In genomic region chr16:89934611-89935553, GRCh38 we compare ENCODE assay signal across 32 cellular contexts.
"Had no signal": no experiment of that assay in that cellular context is flagged by ENCODE, and none has a peak within 500 bp of the region (broad histone marks: within the 10 kb centered on the region; RNA-seq: fewer than 3 reads in every experiment).

No MANE protein-coding gene starts in this region.

- H3K4me3 ChIP-seq: Peyer's patch had no signal

- H3K27me3 ChIP-seq: brain microvascular endothelial cell, Peyer's patch had no signal

- H3K4me1 Mint-ChIP-seq: activated CD4-positive, alpha-beta memory T cell treated with anti-CD3 and anti-CD28 coated beads, Interleukin-2, amount 10 ng/mL, durations not matched to agents 7 days and 5 days; activated CD8-positive, alpha-beta memory T cell treated with anti-CD3 and anti-CD28 coated beads, Interleukin-2, amount 10 ng/mL, durations not matched to agents 7 days and 5 days; activated naive CD4-positive, alpha-beta T cell treated with anti-CD3 and anti-CD28 coated beads, Interleukin-2, amount 10 ng/mL, durations not matched to agents 7 days and 5 days; central memory CD8-positive, alpha-beta T cell had no signal

- H3K36me3 Mint-ChIP-seq: activated CD8-positive, alpha-beta memory T cell treated with anti-CD3 and anti-CD28 coated beads, Interleukin-2, amount 10 ng/mL, durations not matched to agents 7 days and 5 days; activated naive CD4-positive, alpha-beta T cell treated with anti-CD3 and anti-CD28 coated beads, Interleukin-2, amount 10 ng/mL, durations not matched to agents 7 days and 5 days; activated naive CD8-positive, alpha-beta T cell had no signal

- H3K4me1 ChIP-seq: Peyer's patch had no signal

- ATAC-seq: activated CD8-positive, alpha-beta memory T cell treated with anti-CD3 and anti-CD28 coated beads, Interleukin-2, amount 10 ng/mL, durations not matched to agents 7 days and 5 days; PC-3; Right ventricle myocardium inferior had no signal

- H3K4me3 Mint-ChIP-seq: activated CD4-positive, alpha-beta memory T cell treated with anti-CD3 and anti-CD28 coated beads, Interleukin-2, amount 10 ng/mL, durations not matched to agents 7 days and 5 days; activated CD8-positive, alpha-beta memory T cell treated with anti-CD3 and anti-CD28 coated beads, Interleukin-2, amount 10 ng/mL, durations not matched to agents 7 days and 5 days; activated naive CD4-positive, alpha-beta T cell treated with anti-CD3 and anti-CD28 coated beads, Interleukin-2, amount 10 ng/mL, durations not matched to agents 7 days and 5 days; activated naive CD8-positive, alpha-beta T cell; activated naive CD8-positive, alpha-beta T cell treated with anti-CD3 and anti-CD28 coated beads, Interleukin-2, amount 50 U/mL, for 24 hours; central memory CD8-positive, alpha-beta T cell had no signal

- H3K27me3 Mint-ChIP-seq: activated CD4-positive, alpha-beta memory T cell treated with anti-CD3 and anti-CD28 coated beads, Interleukin-2, amount 10 ng/mL, durations not matched to agents 7 days and 5 days had no signal

- H3K36me3 ChIP-seq: Peyer's patch had no signal

- H3K27ac Mint-ChIP-seq: activated CD4-positive, alpha-beta memory T cell treated with anti-CD3 and anti-CD28 coated beads, Interleukin-2, amount 10 ng/mL, durations not matched to agents 7 days and 5 days; activated CD8-positive, alpha-beta memory T cell treated with anti-CD3 and anti-CD28 coated beads, Interleukin-2, amount 10 ng/mL, durations not matched to agents 7 days and 5 days; activated naive CD4-positive, alpha-beta T cell treated with anti-CD3 and anti-CD28 coated beads, Interleukin-2, amount 10 ng/mL, durations not matched to agents 7 days and 5 days; activated naive CD8-positive, alpha-beta T cell; activated naive CD8-positive, alpha-beta T cell treated with anti-CD3 and anti-CD28 coated beads, Interleukin-2, amount 50 U/mL, for 24 hours had no signal

- DNase-seq: activated CD4-positive, alpha-beta memory T cell treated with anti-CD3 and anti-CD28 coated beads, Interleukin-2, amount 10 ng/mL, durations not matched to agents 7 days and 5 days; activated CD4-positive, alpha-beta T cell treated with anti-CD3 and anti-CD28 coated beads for 1 hour; activated CD4-positive, alpha-beta T cell treated with anti-CD3 and anti-CD28 coated beads for 48 hours; activated CD4-positive, CD25-positive, alpha-beta regulatory T cell; activated CD8-positive, alpha-beta memory T cell treated with anti-CD3 and anti-CD28 coated beads for 24 hours; activated CD8-positive, alpha-beta memory T cell treated with anti-CD3 and anti-CD28 coated beads, Interleukin-2, amount 10 ng/mL, durations not matched to agents 7 days and 5 days; activated CD8-positive, alpha-beta memory T cell treated with anti-CD3 and anti-CD28 coated beads, Interleukin-2, amount 50 U/mL, for 48 hours; activated effector memory CD4-positive, alpha-beta T cell treated with Interleukin-2 at 50 U/mL for 16 hours; activated naive CD4-positive, alpha-beta T cell treated with anti-CD3 and anti-CD28 coated beads, Interleukin-2, amount 10 ng/mL, durations not matched to agents 7 days and 5 days; activated naive CD8-positive, alpha-beta T cell treated with anti-CD3 and anti-CD28 coated beads, Interleukin-2, amount 50 U/mL, for 24 hours; activated T-cell treated with anti-CD3 and anti-CD28 coated beads, Interleukin-2, amount 50 U/mL, for 48 hours; anterior cingulate cortex; brain microvascular endothelial cell; NCI-H1092 treated with DMSO at 0.1 percent for 48 hours; NCI-H1417 treated with DMSO at 0.1 percent for 48 hours; NCI-H1930; NCI-H2081 treated with DMSO at 0.1 percent for 48 hours; NCI-H345; NCI-H524 treated with DMSO at 0.1 percent for 48 hours; NK-92 treated with Interleukin-12 subunit alpha and Interleukin-12 subunit beta, amount 100 ng/mL, for 24 hours; PC-3; Peyer's patch; RPMI8226; SIG-M5; SW 1271; T-helper 1 cell; T-helper 2 cell; T-helper 9 cell; WERI-Rb-1 had no signal

- H3K27ac ChIP-seq: brain microvascular endothelial cell, Peyer's patch, WERI-Rb-1 had no signal

- H3K9me3 Mint-ChIP-seq: activated naive CD4-positive, alpha-beta T cell treated with anti-CD3 and anti-CD28 coated beads, Interleukin-2, amount 10 ng/mL, durations not matched to agents 7 days and 5 days; activated naive CD8-positive, alpha-beta T cell treated with anti-CD3 and anti-CD28 coated beads, Interleukin-2, amount 50 U/mL, for 24 hours; central memory CD8-positive, alpha-beta T cell had no signal

- H3K9me3 ChIP-seq: Peyer's patch had no signal
